Comparison of ENCODE assay signal across 8 cellular contexts in genomic region chr16:1492923-1493745, GRCh38. TPM values are rescaled to one million over a fixed set of nuclear protein-coding genes. Genes with fewer than 3 reads are reported as not detected.
DNase-seq lines count a peak whose midpoint lies in the region; ATAC-seq and TF ChIP-seq lines count a peak whose summit lies in the region.

TELO2 (plus strand) TSS chr16:1493360; CDS start chr16:1494282, 922 bp downstream.

- H3K9me3 Mint-ChIP-seq in activated T-cell treated with anti-CD3 and anti-CD28 coated beads, Interleukin-2, amount 50 U/mL, for 24 hours = no peaks in the 10 kb centered on the region

- H3K27me3 Mint-ChIP-seq in activated T-cell treated with anti-CD3 and anti-CD28 coated beads, Interleukin-2, amount 50 U/mL, for 24 hours = no peaks in the 10 kb centered on the region

- intact Hi-C loops in PC-9 (cut with micrococcal nuclease; ENCODE audit: unreplicated experiment) = loop anchor here (5.0 kb wide), 2 partner anchors 71 to 119 kb away; partner anchors contain the start of genes CRAMP1, IFT140 and UQCC4

- H2AFZ ChIP-seq in PC-9 = peak within 1 kb of the TSS; percentile 96

- H3K9me3 ChIP-seq in PC-9 (ENCODE audit: insufficient read depth, low read depth) (no peaks in the 10 kb centered on the region), mucosa of rectum (ENCODE audit: control insufficient read depth in 2 of 2, low read length in 2 of 2) (no peaks in the 10 kb centered on the region)

- peak within 1 kb of the TSS; percentile 91 for H3K4me3 Mint-ChIP-seq in activated T-cell treated with anti-CD3 and anti-CD28 coated beads, Interleukin-2, amount 50 U/mL, for 24 hours

- H4K20me1 ChIP-seq in PC-9 (ENCODE audit: insufficient read depth) = peaks cover 5% of the 10 kb centered on the region; the same call in 1 of the 2 replicates

- BruUV-seq in PC-9 (replicated peaks; lab: Mats Ljungman, UMichigan) = no TSS peak

- TF ChIP-seq CTCF in PC-9 (conservative IDR thresholded peaks at IDR 0.05) = no peak

- H3K27ac ChIP-seq in PC-9 (peak within 1 kb of the TSS; percentile 64), mucosa of rectum (ENCODE audit: low read depth in 2 of 2, low read length in 2 of 2) (peak within 1 kb of the TSS; percentile 86 to 88)

- peaks cover 19% of the 10 kb centered on the region for H3K79me2 ChIP-seq in PC-9 (ENCODE audit: low read depth)

- ATAC-seq in GM19035 (IDR thresholded peaks at IDR 0.05; ENCODE audit: unreplicated experiment) = peak; percentile 60

- H3K36me3 ChIP-seq in PC-9 (ENCODE audit: low read depth) = no peaks in the 10 kb centered on the region
- H3K36me3 ChIP-seq in mucosa of rectum (ENCODE audit: control insufficient read depth in 2 of 2, insufficient read depth in 2 of 2, low read length in 2 of 2) = peaks cover 10 to 19% of the 10 kb centered on the region in 2 donors

- DNase-seq in AG20443 (ENCODE audit: low spot score) (peak; percentile 100), HPDE6-E6E7 (ENCODE audit: extremely low spot score) (peak; percentile 80), PC-9 (peak; percentile 55 to 88), erythroblast (lab: John Stamatoyannopoulos, UW) (peak; percentile 88 to 94)
- DNase-seq in activated T-cell treated with anti-CD3 and anti-CD28 coated beads, Interleukin-2, amount 50 U/mL, for 24 hours = peak; percentile 94
- peak; percentile 80 for DNase-seq in stimulated activated CD8-positive, alpha-beta memory T cell treated with anti-CD3 and anti-CD28 coated beads, Interleukin-4, amount 100 ng/mL, for 24 hours (ENCODE audit: low read depth)

- H3K4me1 ChIP-seq in PC-9 (replicated peaks; ENCODE audit: insufficient read depth) (peaks cover 18% of the 10 kb centered on the region; the same call in 1 of the 2 replicates), mucosa of rectum (ENCODE audit: control insufficient read depth in 2 of 2, insufficient read depth in 2 of 2, low read length in 2 of 2) (peaks cover 15% of the 10 kb centered on the region in 2 donors)

- peak; percentile 48 for TF ChIP-seq POLR2A in erythroblast (IDR thresholded peaks at IDR 0.05; ENCODE audit: low read length)

- CTCF ChIA-PET in PC-9 (lab: Charles Lee) = no interaction called here

- POLR2A ChIA-PET in PC-9 (lab: Charles Lee; ENCODE audit: unreplicated experiment) = interaction anchor here (0.6 to 0.9 kb wide), 7 partner anchors 22 to 966 kb away, joined by 3 to 5 read pairs (median 4); partner anchors contain the start of genes IFT140 and UNKL

- H3K4me2 ChIP-seq in PC-9 = peak within 1 kb of the TSS; percentile 95

- peak within 1 kb of the TSS; percentile 79 to 81 for H3K9ac ChIP-seq in mucosa of rectum (ENCODE audit: low read depth in 1 of 2, low read length in 2 of 2)

- H3K4me1 Mint-ChIP-seq in activated T-cell treated with anti-CD3 and anti-CD28 coated beads, Interleukin-2, amount 50 U/mL, for 24 hours (ENCODE audit: low read depth) = peaks cover 23% of the 10 kb centered on the region

- H3K27ac Mint-ChIP-seq in activated T-cell treated with anti-CD3 and anti-CD28 coated beads, Interleukin-2, amount 50 U/mL, for 24 hours = peak within 1 kb of the TSS; percentile 99

- H3K36me3 Mint-ChIP-seq in activated T-cell treated with anti-CD3 and anti-CD28 coated beads, Interleukin-2, amount 50 U/mL, for 24 hours (ENCODE audit: low read depth) = peaks cover 46% of the 10 kb centered on the region

- H3K4me3 ChIP-seq in PC-9 (peak within 1 kb of the TSS; percentile 98), mucosa of rectum (ENCODE audit: low read length in 2 of 2) (peak within 1 kb of the TSS; percentile 76 to 86)

- no peaks in the 10 kb centered on the region for H3K9me2 ChIP-seq in PC-9 (ENCODE audit: insufficient read depth)

- peaks cover 8% of the 10 kb centered on the region; the same call in 1 of the 2 replicates for H3F3A ChIP-seq in PC-9 (ENCODE audit: insufficient read depth, low read depth)

- no peaks in the 10 kb centered on the region for H3K27me3 ChIP-seq in PC-9 (ENCODE audit: insufficient read depth, low read depth)
- H3K27me3 ChIP-seq in mucosa of rectum (ENCODE audit: control insufficient read depth in 2 of 2, insufficient read depth in 2 of 2, low read length in 2 of 2) = no peaks in the 10 kb centered on the region

RNA-seq across cellular contexts. Expression of gene TELO2, which starts in this region (rescaled TPM):
- 56.0 and 67.6 TPM in 2 replicates for total RNA-seq in PC-9 (2021)

Comparison
In these comparisons a context has a peak if more than half of its experiments do, and no peak if none do; other contexts are left out.
1. Peak in every context shown above with its lines: DNase-seq, ATAC-seq, H3K4me3 ChIP-seq and H3K27ac ChIP-seq.